1 cellular context compared by ENCODE assay signal in the genomic region with DNA sequence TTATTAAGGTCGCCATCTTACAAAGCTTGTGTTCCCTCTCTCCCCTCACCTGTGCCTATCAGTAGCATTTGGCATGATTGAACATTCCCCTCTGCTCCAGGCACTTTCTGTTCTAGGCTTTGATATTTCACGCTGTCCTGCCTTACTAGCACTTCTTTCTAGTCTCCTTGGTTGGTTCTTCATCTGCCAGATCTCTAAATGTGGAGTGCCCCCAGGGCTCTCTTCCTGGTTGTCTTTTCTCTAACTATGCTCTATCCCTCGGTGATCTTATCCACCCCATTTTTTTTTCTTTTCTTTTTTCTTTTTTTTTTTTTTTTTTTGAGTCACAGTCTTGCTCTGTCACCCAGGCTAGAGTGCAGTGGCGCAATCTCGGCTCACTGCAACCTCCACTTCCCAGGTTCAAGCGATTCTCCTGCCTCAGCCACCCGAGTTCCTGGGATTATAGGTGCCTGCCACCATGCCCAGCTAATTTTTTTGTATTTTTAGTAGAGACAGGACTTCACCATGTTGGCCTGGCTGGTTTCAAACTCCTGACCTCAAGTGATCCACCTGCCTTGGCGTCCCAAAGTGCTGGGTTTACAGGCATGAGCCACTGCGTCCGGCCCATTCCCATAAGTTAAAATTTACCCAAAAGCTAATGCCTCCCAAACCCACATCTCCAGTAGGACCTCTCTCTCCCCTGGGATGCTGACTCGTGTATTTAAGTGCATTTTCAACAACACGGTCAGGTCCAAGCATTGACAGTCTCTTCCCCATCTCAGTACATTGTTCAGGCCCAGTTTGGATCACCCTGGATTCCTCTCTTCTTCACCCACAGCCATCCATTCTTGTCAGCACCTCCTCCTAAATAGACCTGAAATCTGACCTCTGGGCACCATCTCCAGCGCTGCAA.
A peak's percentile ranks its signal among the peaks of the same experiment; 100 is the strongest.
TF ChIP-seq lines count a peak whose summit lies in the region.

No MANE protein-coding gene starts in this region.

TF ChIP-seq in IMR-90, 13 proteins besides CTCF, POLR2A, EP300 and RAD21:
- TF ChIP-seq MAZ (IDR thresholded peaks at IDR 0.05; ENCODE audit: borderline replicate concordance, low read depth, low read length): no peak
- no peak for TF ChIP-seq NFE2L2 (IDR thresholded peaks at IDR 0.05; ENCODE audit: low read depth, low read length)
- no peak for TF ChIP-seq RCOR1 (IDR thresholded peaks at IDR 0.05; ENCODE audit: insufficient replicate concordance, low read length)
- peak; percentile 38 for TF ChIP-seq MAFK (IDR thresholded peaks at IDR 0.05; ENCODE audit: low read depth, low read length)
- TF ChIP-seq RFX5 (IDR thresholded peaks at IDR 0.05; ENCODE audit: low read depth, low read length): no peak
- 0 out of 2 replicates have a peak, but pooled peaks have one; percentile 16 for TF ChIP-seq CEBPB (IDR thresholded peaks at IDR 0.05; ENCODE audit: low read depth, low read length)
- TF ChIP-seq, protein P1, sequence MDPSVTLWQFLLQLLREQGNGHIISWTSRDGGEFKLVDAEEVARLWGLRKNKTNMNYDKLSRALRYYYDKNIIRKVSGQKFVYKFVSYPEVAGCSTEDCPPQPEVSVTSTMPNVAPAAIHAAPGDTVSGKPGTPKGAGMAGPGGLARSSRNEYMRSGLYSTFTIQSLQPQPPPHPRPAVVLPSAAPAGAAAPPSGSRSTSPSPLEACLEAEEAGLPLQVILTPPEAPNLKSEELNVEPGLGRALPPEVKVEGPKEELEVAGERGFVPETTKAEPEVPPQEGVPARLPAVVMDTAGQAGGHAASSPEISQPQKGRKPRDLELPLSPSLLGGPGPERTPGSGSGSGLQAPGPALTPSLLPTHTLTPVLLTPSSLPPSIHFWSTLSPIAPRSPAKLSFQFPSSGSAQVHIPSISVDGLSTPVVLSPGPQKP (IDR thresholded peaks at IDR 0.05; ENCODE audit: borderline replicate concordance, low read depth, low read length): no peak
- TF ChIP-seq, protein P2, sequence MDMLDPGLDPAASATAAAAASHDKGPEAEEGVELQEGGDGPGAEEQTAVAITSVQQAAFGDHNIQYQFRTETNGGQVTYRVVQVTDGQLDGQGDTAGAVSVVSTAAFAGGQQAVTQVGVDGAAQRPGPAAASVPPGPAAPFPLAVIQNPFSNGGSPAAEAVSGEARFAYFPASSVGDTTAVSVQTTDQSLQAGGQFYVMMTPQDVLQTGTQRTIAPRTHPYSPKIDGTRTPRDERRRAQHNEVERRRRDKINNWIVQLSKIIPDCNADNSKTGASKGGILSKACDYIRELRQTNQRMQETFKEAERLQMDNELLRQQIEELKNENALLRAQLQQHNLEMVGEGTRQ (IDR thresholded peaks at IDR 0.05; ENCODE audit: low read depth, low read length): no peak
- TF ChIP-seq MXI1 (IDR thresholded peaks at IDR 0.05; ENCODE audit: borderline replicate concordance, low read depth, low read length): no peak
